ENCODE assay signal across 1 cellular context in the genomic region with DNA sequence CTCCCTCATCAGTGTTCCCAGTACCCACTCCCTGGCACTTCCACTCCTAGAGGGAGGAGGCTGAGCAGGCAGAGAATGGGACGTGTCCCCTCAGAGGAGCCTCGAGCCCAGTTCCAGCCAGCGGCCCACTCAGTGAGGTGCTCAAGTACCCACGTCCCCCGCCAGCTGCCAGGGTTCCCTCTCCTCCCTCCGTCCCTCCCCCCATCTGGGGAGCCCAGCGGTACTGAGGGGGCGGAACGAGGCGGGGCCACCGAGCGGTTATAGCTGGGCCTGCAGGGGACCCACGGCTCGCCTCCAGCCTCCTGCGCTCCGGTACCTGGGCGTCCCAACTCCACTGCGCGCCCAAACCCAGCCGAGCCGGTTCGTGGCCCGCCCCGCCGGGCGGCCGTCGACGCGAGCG.
TF ChIP-seq lines count a peak whose summit lies in the region.

A gene (plus strand): TSS at position 286 of the 400 bp plus-strand sequence.

TF ChIP-seq in SK-N-SH, 30 proteins besides CTCF, POLR2A, EP300 and RAD21 (continued from another document):
- TF ChIP-seq, protein P1, sequence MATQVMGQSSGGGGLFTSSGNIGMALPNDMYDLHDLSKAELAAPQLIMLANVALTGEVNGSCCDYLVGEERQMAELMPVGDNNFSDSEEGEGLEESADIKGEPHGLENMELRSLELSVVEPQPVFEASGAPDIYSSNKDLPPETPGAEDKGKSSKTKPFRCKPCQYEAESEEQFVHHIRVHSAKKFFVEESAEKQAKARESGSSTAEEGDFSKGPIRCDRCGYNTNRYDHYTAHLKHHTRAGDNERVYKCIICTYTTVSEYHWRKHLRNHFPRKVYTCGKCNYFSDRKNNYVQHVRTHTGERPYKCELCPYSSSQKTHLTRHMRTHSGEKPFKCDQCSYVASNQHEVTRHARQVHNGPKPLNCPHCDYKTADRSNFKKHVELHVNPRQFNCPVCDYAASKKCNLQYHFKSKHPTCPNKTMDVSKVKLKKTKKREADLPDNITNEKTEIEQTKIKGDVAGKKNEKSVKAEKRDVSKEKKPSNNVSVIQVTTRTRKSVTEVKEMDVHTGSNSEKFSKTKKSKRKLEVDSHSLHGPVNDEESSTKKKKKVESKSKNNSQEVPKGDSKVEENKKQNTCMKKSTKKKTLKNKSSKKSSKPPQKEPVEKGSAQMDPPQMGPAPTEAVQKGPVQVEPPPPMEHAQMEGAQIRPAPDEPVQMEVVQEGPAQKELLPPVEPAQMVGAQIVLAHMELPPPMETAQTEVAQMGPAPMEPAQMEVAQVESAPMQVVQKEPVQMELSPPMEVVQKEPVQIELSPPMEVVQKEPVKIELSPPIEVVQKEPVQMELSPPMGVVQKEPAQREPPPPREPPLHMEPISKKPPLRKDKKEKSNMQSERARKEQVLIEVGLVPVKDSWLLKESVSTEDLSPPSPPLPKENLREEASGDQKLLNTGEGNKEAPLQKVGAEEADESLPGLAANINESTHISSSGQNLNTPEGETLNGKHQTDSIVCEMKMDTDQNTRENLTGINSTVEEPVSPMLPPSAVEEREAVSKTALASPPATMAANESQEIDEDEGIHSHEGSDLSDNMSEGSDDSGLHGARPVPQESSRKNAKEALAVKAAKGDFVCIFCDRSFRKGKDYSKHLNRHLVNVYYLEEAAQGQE (IDR thresholded peaks at IDR 0.05; ENCODE audit: low read depth, low read length), result no peak
- TF ChIP-seq CHD2 (IDR thresholded peaks at IDR 0.05; ENCODE audit: low read length, partially characterized antibody) (no peak), NFIC (IDR thresholded peaks at IDR 0.05; ENCODE audit: borderline replicate concordance) (no peak), RCOR1 (IDR thresholded peaks at IDR 0.05; ENCODE audit: low read length) (no peak), JUND (IDR thresholded peaks at IDR 0.05) (no peak), RXRA (IDR thresholded peaks at IDR 0.05; ENCODE audit: borderline replicate concordance, low read depth) (no peak), GATA2 (CRISPR knock-in tag; IDR thresholded peaks at IDR 0.05) (no peak), TCF12 (IDR thresholded peaks at IDR 0.05) (no peak), EZH2phosphoT487 (IDR thresholded peaks at IDR 0.05; ENCODE audit: borderline replicate concordance, low read depth) (no peak), FOSL2 (IDR thresholded peaks at IDR 0.05; ENCODE audit: borderline replicate concordance, low read depth) (no peak)
- TF ChIP-seq, protein P2, sequence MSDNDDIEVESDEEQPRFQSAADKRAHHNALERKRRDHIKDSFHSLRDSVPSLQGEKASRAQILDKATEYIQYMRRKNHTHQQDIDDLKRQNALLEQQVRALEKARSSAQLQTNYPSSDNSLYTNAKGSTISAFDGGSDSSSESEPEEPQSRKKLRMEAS (IDR thresholded peaks at IDR 0.05; ENCODE audit: low read depth), result no peak
- TF ChIP-seq, protein P3, sequence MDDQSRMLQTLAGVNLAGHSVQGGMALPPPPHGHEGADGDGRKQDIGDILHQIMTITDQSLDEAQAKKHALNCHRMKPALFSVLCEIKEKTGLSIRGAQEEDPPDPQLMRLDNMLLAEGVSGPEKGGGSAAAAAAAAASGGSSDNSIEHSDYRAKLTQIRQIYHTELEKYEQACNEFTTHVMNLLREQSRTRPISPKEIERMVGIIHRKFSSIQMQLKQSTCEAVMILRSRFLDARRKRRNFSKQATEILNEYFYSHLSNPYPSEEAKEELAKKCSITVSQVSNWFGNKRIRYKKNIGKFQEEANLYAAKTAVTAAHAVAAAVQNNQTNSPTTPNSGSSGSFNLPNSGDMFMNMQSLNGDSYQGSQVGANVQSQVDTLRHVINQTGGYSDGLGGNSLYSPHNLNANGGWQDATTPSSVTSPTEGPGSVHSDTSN (IDR thresholded peaks at IDR 0.05), result no peak
